21 cellular contexts compared by ENCODE assay signal in genomic region chr18:40832362-40832761, GRCh38.
A peak's percentile ranks its signal among the peaks of the same experiment; 100 is the strongest.
DNase-seq lines count a peak whose midpoint lies in the region; ATAC-seq and TF ChIP-seq lines count a peak whose summit lies in the region.
"Had no signal": no experiment of that assay in that cellular context is flagged by ENCODE, and none has a peak within 500 bp of the region (broad histone marks: within the 10 kb centered on the region; RNA-seq: fewer than 3 reads in every experiment).

No MANE protein-coding gene starts in this region.

- no peak overlapping the region for H3K4me3 ChIP-seq in BJ (ENCODE audit: low read depth, low read length)
- no peak overlapping the region for H3K4me3 ChIP-seq in cardiac fibroblast (replicated peaks in 1 of 2; ENCODE audit: low read depth in 2 of 2, low read length in 2 of 2)
- no peak overlapping the region for H3K4me3 ChIP-seq in foreskin fibroblast (ENCODE audit: low read depth in 1 of 2, low read length in 2 of 2)
- H3K4me3 ChIP-seq: Peyer's patch, SJCRH30 had no signal

- DNase-seq in BJ (ENCODE audit: low read depth) (peak; percentile 14), M059J (ENCODE audit: low read depth) (peak; percentile 39), cardiac fibroblast (ENCODE audit: low read depth in 2 of 2) (peak; percentile 19 to 23), foreskin fibroblast (peak; percentile 20 to 27), LoVo (ENCODE audit: low spot score) (no peak), NCI-H446 treated with DMSO at 0.1 percent for 48 hours (lab: John Stamatoyannopoulos, UW) (no peak), left ventricle myocardium superior (no peak), NCI-H1105 (lab: John Stamatoyannopoulos, UW) (no peak)
- DNase-seq: 8988T; C1 segment of cervical spinal cord; CD8-positive, alpha-beta T cell; DMS153; MM.1S; NCI-H1048; NCI-H1436 treated with DMSO at 0.1 percent for 48 hours; NCI-H2029 treated with DMSO at 0.1 percent for 48 hours; NCI-H226; NCI-H524; NCI-H82; Peyer's patch; SJCRH30 had no signal

- CTCF ChIA-PET in BJ (lab: Yijun Ruan, JAX) = no interaction called here

- H3K27me3 ChIP-seq in BJ (ENCODE audit: control insufficient read depth, insufficient read depth, low read length) = no peaks in the 10 kb centered on the region
- H3K27me3 ChIP-seq: Peyer's patch, SJCRH30 had no signal

- no peak for ATAC-seq in left ventricle myocardium superior
- ATAC-seq: CD8-positive, alpha-beta T cell had no signal

- intact Hi-C loops in left ventricle myocardium superior (cut with micrococcal nuclease) = no loop called here

- H3K36me3 ChIP-seq in BJ (ENCODE audit: control insufficient read depth, insufficient read depth, low read length) = no peaks in the 10 kb centered on the region
- H3K36me3 ChIP-seq: Peyer's patch, SJCRH30 had no signal

- POLR2A ChIA-PET in BJ (lab: Charles Lee) = no interaction called here

- TF ChIP-seq CTCF in BJ (IDR thresholded peaks at IDR 0.05; ENCODE audit: insufficient read depth, low read depth, low read length) (no peak), cardiac fibroblast (IDR thresholded peaks at IDR 0.05; ENCODE audit: low read depth, low read length) (no peak), foreskin fibroblast (IDR thresholded peaks at IDR 0.05; ENCODE audit: low read depth, low read length) (no peak)

Comparison
In these comparisons a context has a peak if more than half of its experiments do, and no peak if none do; other contexts are left out.
1. DNase-seq: peak in BJ (single experiment), M059J (single experiment), cardiac fibroblast (2 of 2) and foreskin fibroblast (2 of 2); none in LoVo (single experiment), NCI-H446 treated with DMSO at 0.1 percent for 48 hours (single experiment), left ventricle myocardium superior (single experiment) and NCI-H1105 (single experiment).